29 cellular contexts compared by ENCODE assay signal in the genomic region with DNA sequence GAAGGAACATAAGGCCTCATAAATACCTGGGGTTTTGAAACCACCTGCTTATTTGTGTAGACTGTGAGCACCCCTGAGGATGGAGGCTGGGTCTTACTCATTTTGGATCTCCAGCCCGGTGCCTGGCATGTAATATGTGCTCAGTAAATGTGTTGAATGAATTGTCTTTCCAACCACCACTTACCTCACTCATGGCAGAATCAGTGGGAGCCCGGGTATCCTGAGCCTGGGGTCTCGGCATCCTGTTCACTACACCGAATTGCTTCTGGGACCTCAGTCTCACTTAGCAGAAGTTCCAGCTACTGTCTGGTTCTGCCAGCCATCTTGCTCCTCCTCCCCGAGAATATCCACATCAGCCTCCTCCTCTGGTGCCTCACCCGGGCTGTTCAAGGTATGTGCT.
"Had no signal": no experiment of that assay in that cellular context is flagged by ENCODE, and none has a peak within 500 bp of the region (broad histone marks: within the 10 kb centered on the region; RNA-seq: fewer than 3 reads in every experiment).

No MANE protein-coding gene starts in this region.

- H3K36me3 Mint-ChIP-seq: activated naive CD4-positive, alpha-beta T cell treated with anti-CD3 and anti-CD28 coated beads, Interleukin-2, amount 10 ng/mL, durations not matched to agents 7 days and 5 days; activated naive CD4-positive, alpha-beta T cell treated with anti-CD3 and anti-CD28 coated beads, Interleukin-2, amount 50 U/mL, for 24 hours; activated naive CD8-positive, alpha-beta T cell; activated naive CD8-positive, alpha-beta T cell treated with anti-CD3 and anti-CD28 coated beads, Interleukin-2, amount 10 ng/mL, durations not matched to agents 7 days and 5 days had no signal

- DNase-seq: activated B cell treated with CpG ODN at 0.5 μM for 24 hours; activated CD4-positive, alpha-beta memory T cell treated with anti-CD3 and anti-CD28 coated beads, Interleukin-2, amount 10 ng/mL, durations not matched to agents 7 days and 5 days; activated CD4-positive, alpha-beta T cell treated with anti-CD3 and anti-CD28 coated beads for 4 hours; activated CD4-positive, alpha-beta T cell treated with anti-CD3 and anti-CD28 coated beads, Interleukin-2, amount 10 ng/mL, durations not matched to agents 24 days and 14 days; activated CD4-positive, alpha-beta T cell treated with anti-CD3 and anti-CD28 coated beads, Interleukin-2, amount 50 U/mL, for 48 hours; activated CD4-positive, CD25-positive, alpha-beta regulatory T cell treated with anti-CD3 and anti-CD28 coated beads, Interleukin-2, amount 50 U/mL, for 72 hours; activated CD8-positive, alpha-beta memory T cell treated with anti-CD3 and anti-CD28 coated beads, Interleukin-2, amount 50 U/mL, for 4 hours; activated CD8-positive, alpha-beta T cell treated with anti-CD3 and anti-CD28 coated beads, Interleukin-2, amount 10 ng/mL, durations not matched to agents 7 days and 5 days; activated effector memory CD4-positive, alpha-beta T cell treated with Interleukin-2 at 50 U/mL for 16 hours; activated gamma-delta T cell; activated naive CD4-positive, alpha-beta T cell treated with anti-CD3 and anti-CD28 coated beads, Interleukin-2, amount 10 ng/mL, durations not matched to agents 7 days and 5 days; activated naive CD4-positive, alpha-beta T cell treated with Interleukin-2 at 50 U/mL for 16 hours; activated naive CD8-positive, alpha-beta T cell treated with anti-CD3 and anti-CD28 coated beads, Interleukin-2, amount 10 ng/mL, durations not matched to agents 7 days and 5 days; activated naive CD8-positive, alpha-beta T cell treated with anti-CD3 and anti-CD28 coated beads, Interleukin-2, amount 50 U/mL, for 24 hours; activated T-cell treated with anti-CD3 and anti-CD28 coated beads, Interleukin-2, amount 50 U/mL, for 4 hours; amygdala; anterior cingulate cortex; body of pancreas; brain microvascular endothelial cell; central memory CD4-positive, alpha-beta T cell; SW 1271; T-helper 1 cell; T-helper 2 cell; T-helper 9 cell had no signal

- H3K4me3 Mint-ChIP-seq: activated B cell treated with CpG ODN at 0.5 μM for 24 hours; activated CD4-positive, alpha-beta memory T cell treated with anti-CD3 and anti-CD28 coated beads, Interleukin-2, amount 10 ng/mL, durations not matched to agents 7 days and 5 days; activated CD4-positive, alpha-beta T cell treated with anti-CD3 and anti-CD28 coated beads, Interleukin-2, amount 10 ng/mL, durations not matched to agents 24 days and 14 days; activated CD8-positive, alpha-beta T cell treated with anti-CD3 and anti-CD28 coated beads, Interleukin-2, amount 10 ng/mL, durations not matched to agents 7 days and 5 days; activated naive CD4-positive, alpha-beta T cell treated with anti-CD3 and anti-CD28 coated beads, Interleukin-2, amount 10 ng/mL, durations not matched to agents 7 days and 5 days; activated naive CD4-positive, alpha-beta T cell treated with anti-CD3 and anti-CD28 coated beads, Interleukin-2, amount 50 U/mL, for 24 hours; activated naive CD8-positive, alpha-beta T cell; activated naive CD8-positive, alpha-beta T cell treated with anti-CD3 and anti-CD28 coated beads, Interleukin-2, amount 10 ng/mL, durations not matched to agents 7 days and 5 days; activated naive CD8-positive, alpha-beta T cell treated with anti-CD3 and anti-CD28 coated beads, Interleukin-2, amount 50 U/mL, for 24 hours; activated T-cell treated with anti-CD3 and anti-CD28 coated beads, Interleukin-2, amount 50 U/mL, for 4 hours; T-helper 1 cell treated with Interleukin-12 subunit alpha and Interleukin-12 subunit beta and Interleukin-4 antibody, amounts not matched to agents 30 μg/mL and 1 μg/mL, for 36 hours; T-helper 2 cell treated with Interferon-gamma antibody and Interleukin-4, amounts not matched to agents 5 μg/mL and 100 μg/mL, for 36 hours had no signal

- H3K27ac Mint-ChIP-seq: activated B cell treated with CpG ODN at 0.5 μM for 24 hours; activated CD4-positive, alpha-beta memory T cell treated with anti-CD3 and anti-CD28 coated beads, Interleukin-2, amount 10 ng/mL, durations not matched to agents 7 days and 5 days; activated CD4-positive, alpha-beta T cell treated with anti-CD3 and anti-CD28 coated beads, Interleukin-2, amount 10 ng/mL, durations not matched to agents 24 days and 14 days; activated CD8-positive, alpha-beta T cell treated with anti-CD3 and anti-CD28 coated beads, Interleukin-2, amount 10 ng/mL, durations not matched to agents 7 days and 5 days; activated naive CD4-positive, alpha-beta T cell treated with anti-CD3 and anti-CD28 coated beads, Interleukin-2, amount 10 ng/mL, durations not matched to agents 7 days and 5 days; activated naive CD4-positive, alpha-beta T cell treated with anti-CD3 and anti-CD28 coated beads, Interleukin-2, amount 50 U/mL, for 24 hours; activated naive CD8-positive, alpha-beta T cell; activated naive CD8-positive, alpha-beta T cell treated with anti-CD3 and anti-CD28 coated beads, Interleukin-2, amount 10 ng/mL, durations not matched to agents 7 days and 5 days; activated naive CD8-positive, alpha-beta T cell treated with anti-CD3 and anti-CD28 coated beads, Interleukin-2, amount 50 U/mL, for 24 hours; activated T-helper 2 cell treated with anti-CD3 and anti-CD28 coated beads, Interferon-gamma antibody, Interleukin-2, Interleukin-4, amounts not matched to agents 10 μg/mL and 5 μg/mL and 100 μg/mL, durations not matched to agents 14 hours and 24 hours and 36 hours; T-helper 1 cell treated with Interleukin-12 subunit alpha and Interleukin-12 subunit beta and Interleukin-4 antibody, amounts not matched to agents 30 μg/mL and 1 μg/mL, for 36 hours; T-helper 2 cell treated with Interferon-gamma antibody and Interleukin-4, amounts not matched to agents 5 μg/mL and 100 μg/mL, for 36 hours had no signal

- H3K9me3 Mint-ChIP-seq: activated naive CD4-positive, alpha-beta T cell treated with anti-CD3 and anti-CD28 coated beads, Interleukin-2, amount 10 ng/mL, durations not matched to agents 7 days and 5 days; activated naive CD4-positive, alpha-beta T cell treated with anti-CD3 and anti-CD28 coated beads, Interleukin-2, amount 50 U/mL, for 24 hours; activated naive CD8-positive, alpha-beta T cell treated with anti-CD3 and anti-CD28 coated beads, Interleukin-2, amount 50 U/mL, for 24 hours; activated T-helper 2 cell treated with anti-CD3 and anti-CD28 coated beads, Interferon-gamma antibody, Interleukin-2, Interleukin-4, amounts not matched to agents 10 μg/mL and 5 μg/mL and 100 μg/mL, durations not matched to agents 14 hours and 24 hours and 36 hours; T-helper 2 cell treated with Interferon-gamma antibody and Interleukin-4, amounts not matched to agents 5 μg/mL and 100 μg/mL, for 36 hours had no signal

- H3K4me1 Mint-ChIP-seq: activated CD4-positive, alpha-beta memory T cell treated with anti-CD3 and anti-CD28 coated beads, Interleukin-2, amount 10 ng/mL, durations not matched to agents 7 days and 5 days; activated naive CD4-positive, alpha-beta T cell treated with anti-CD3 and anti-CD28 coated beads, Interleukin-2, amount 10 ng/mL, durations not matched to agents 7 days and 5 days; activated naive CD4-positive, alpha-beta T cell treated with anti-CD3 and anti-CD28 coated beads, Interleukin-2, amount 50 U/mL, for 24 hours; activated naive CD8-positive, alpha-beta T cell treated with anti-CD3 and anti-CD28 coated beads, Interleukin-2, amount 10 ng/mL, durations not matched to agents 7 days and 5 days; activated naive CD8-positive, alpha-beta T cell treated with anti-CD3 and anti-CD28 coated beads, Interleukin-2, amount 50 U/mL, for 24 hours had no signal

- H3K27me3 Mint-ChIP-seq: activated B cell treated with CpG ODN at 0.5 μM for 24 hours; activated naive CD4-positive, alpha-beta T cell treated with anti-CD3 and anti-CD28 coated beads, Interleukin-2, amount 50 U/mL, for 24 hours; activated naive CD8-positive, alpha-beta T cell; activated naive CD8-positive, alpha-beta T cell treated with anti-CD3 and anti-CD28 coated beads, Interleukin-2, amount 50 U/mL, for 24 hours had no signal
